In genomic region chr1:58982259-58982998, GRCh38 we compare ENCODE assay signal across 12 cellular contexts.
A peak's percentile ranks its signal among the peaks of the same experiment; 100 is the strongest.
DNase-seq lines count a peak whose midpoint lies in the region; ATAC-seq, FAIRE-seq and TF ChIP-seq lines count a peak whose summit lies in the region.
"Had no signal": no experiment of that assay in that cellular context is flagged by ENCODE, and none has a peak within 500 bp of the region (broad histone marks: within the 10 kb centered on the region; RNA-seq: fewer than 3 reads in every experiment).

No MANE protein-coding gene starts in this region.

- in situ Hi-C loops in HepG2 (cut with HindIII; ENCODE audit: extremely low pct_ligation_motif_present, low pct_unique_long_range_greater_than_20kb), result no loop called here

- no peak overlapping the region for H3K9ac ChIP-seq in HepG2 (ENCODE audit: insufficient read depth, low read depth, low read length)

- no peak for TF ChIP-seq POLR2A in HepG2 (IDR thresholded peaks at IDR 0.05; ENCODE audit: insufficient read depth in 1 of 2, low read depth in 2 of 2, low read length in 2 of 2)
- TF ChIP-seq POLR2A in thyroid gland (IDR thresholded peaks at IDR 0.05), result no peak

- no peak for ATAC-seq in activated CD8-positive, alpha-beta memory T cell treated with anti-CD3 and anti-CD28 coated beads, Interleukin-2, amount 10 ng/mL, durations not matched to agents 7 days and 5 days
- peak; percentile 98 for ATAC-seq in HepG2
- no peak for ATAC-seq in left lung
- no peak for ATAC-seq in omental fat pad (ENCODE audit: low FRiP score)

- H3K4me2 ChIP-seq in HepG2 (ENCODE audit: low read depth, low read length), result peak overlapping the region; percentile 12; the same call in 1 of the 2 replicates

- no peak overlapping the region for H3K27ac Mint-ChIP-seq in activated CD8-positive, alpha-beta memory T cell treated with anti-CD3 and anti-CD28 coated beads, Interleukin-2, amount 10 ng/mL, durations not matched to agents 7 days and 5 days
- peak overlapping the region in 3 of 5 experiments; percentile 0 to 40 (median 23) for H3K27ac Mint-ChIP-seq in brain

- no peak overlapping the region for H3K4me3 Mint-ChIP-seq in activated CD8-positive, alpha-beta memory T cell treated with anti-CD3 and anti-CD28 coated beads, Interleukin-2, amount 10 ng/mL, durations not matched to agents 7 days and 5 days
- no peak overlapping the region for H3K4me3 Mint-ChIP-seq in brain

- H3K4me1 ChIP-seq in HepG2 (ENCODE audit: insufficient read depth, low read length) (peaks cover 21% of the 10 kb centered on the region), left lung (no peaks in the 10 kb centered on the region), thyroid gland (peaks cover 13 to 19% of the 10 kb centered on the region in 2 donors)

- intact Hi-C loops in HepG2 (cut with micrococcal nuclease; ENCODE audit: unreplicated experiment), result no loop called here
- intact Hi-C loops in left lung (cut with DNase I), result no loop called here
- intact Hi-C loops in thyroid gland (cut with DNase I), result no loop called here

- H3K36me3 ChIP-seq in HepG2 (replicated peaks in 1 of 2; ENCODE audit: control insufficient read depth in 1 of 2, insufficient read depth in 2 of 2, low read length in 2 of 2) (no peaks in the 10 kb centered on the region), left lung (no peaks in the 10 kb centered on the region), thyroid gland (no peaks in the 10 kb centered on the region)

- peak in 1 of 2 experiments; percentile 30; a peak in 1 of 4 replicates for TF ChIP-seq EP300 in HepG2 (IDR thresholded peaks at IDR 0.05; ENCODE audit: low read depth in 2 of 2, low read length in 2 of 2)
- TF ChIP-seq EP300 in HepG2 (CRISPR knock-in tag; IDR thresholded peaks at IDR 0.05; ENCODE audit: borderline replicate concordance), result no peak

- H3K9me3 ChIP-seq in HepG2 (ENCODE audit: low read length) (no peaks in the 10 kb centered on the region), left lung (no peaks in the 10 kb centered on the region), thyroid gland (no peaks in the 10 kb centered on the region)

- no peaks in the 10 kb centered on the region for H3K27me3 Mint-ChIP-seq in activated CD8-positive, alpha-beta memory T cell treated with anti-CD3 and anti-CD28 coated beads, Interleukin-2, amount 10 ng/mL, durations not matched to agents 7 days and 5 days
- no peaks in the 10 kb centered on the region for H3K27me3 Mint-ChIP-seq in brain

- DNase-seq in activated CD8-positive, alpha-beta memory T cell treated with anti-CD3 and anti-CD28 coated beads, Interleukin-2, amount 10 ng/mL, durations not matched to agents 7 days and 5 days, result peak; percentile 9
- DNase-seq in activated CD8-positive, alpha-beta memory T cell treated with anti-CD3 and anti-CD28 coated beads, Interleukin-2, amount 50 U/mL, for 4 hours, result no peak
- DNase-seq in HepG2 (ENCODE audit: low spot score) (peak; percentile 77), left lung (no peak), activated gamma-delta T cell (lab: John Stamatoyannopoulos, UW) (no peak), thyroid gland (no peak), omental fat pad (ENCODE audit: low spot score) (no peak)
- DNase-seq: NCI-H187, nucleus accumbens, RPMI8226 had no signal

- H3K27ac ChIP-seq in HepG2 (ENCODE audit: extremely low read length, insufficient read depth, low read length) (no peak overlapping the region), left lung (no peak overlapping the region), thyroid gland (no peak overlapping the region)

- H3K9me3 Mint-ChIP-seq in activated CD8-positive, alpha-beta memory T cell treated with anti-CD3 and anti-CD28 coated beads, Interleukin-2, amount 10 ng/mL, durations not matched to agents 7 days and 5 days (ENCODE audit: low read depth), result no peaks in the 10 kb centered on the region
- H3K9me3 Mint-ChIP-seq in brain, result no peaks in the 10 kb centered on the region

- no peak overlapping the region for H3K4me3 ChIP-seq in HepG2 (replicated peaks in 1 of 3; ENCODE audit: insufficient read depth in 1 of 3, low read depth in 2 of 3, low read length in 3 of 3)
- H3K4me3 ChIP-seq in left lung, result no peak overlapping the region
- no peak overlapping the region for H3K4me3 ChIP-seq in thyroid gland (replicated peaks in 1 of 3)

- CTCF ChIA-PET in activated CD8-positive, alpha-beta memory T cell treated with anti-CD3 and anti-CD28 coated beads, Interleukin-2, amount 10 ng/mL, durations not matched to agents 7 days and 5 days (lab: Charles Lee), result no interaction called here
- CTCF ChIA-PET in HepG2 (lab: Yijun Ruan, JAX; ENCODE audit: low intra/inter-chr PET ratio, low total read pairs), result no interaction called here

- H2AFZ ChIP-seq in HepG2 (ENCODE audit: low read length), result no peak overlapping the region

- no peak for TF ChIP-seq RAD21 in HepG2 (CRISPR knock-in tag; IDR thresholded peaks at IDR 0.05)

- no peaks in the 10 kb centered on the region for H4K20me1 ChIP-seq in HepG2 (ENCODE audit: insufficient read depth, low read length)

- peaks cover under 1% of the 10 kb centered on the region for H3K36me3 Mint-ChIP-seq in activated CD8-positive, alpha-beta memory T cell treated with anti-CD3 and anti-CD28 coated beads, Interleukin-2, amount 10 ng/mL, durations not matched to agents 7 days and 5 days
- H3K36me3 Mint-ChIP-seq in brain, result no peaks in the 10 kb centered on the region

- BruUV-seq in HepG2 (replicated peaks; lab: Mats Ljungman, UMichigan), result no TSS peak

- 6% methylated on average over 8 of the region's 8 CpGs for WGBS in HepG2 (ENCODE audit: low lambda C conversion rate)
- WGBS in thyroid gland, 2 donors, result 63% methylated on average over 8 of the region's 8 CpGs

- H3K4me1 Mint-ChIP-seq in activated CD8-positive, alpha-beta memory T cell treated with anti-CD3 and anti-CD28 coated beads, Interleukin-2, amount 10 ng/mL, durations not matched to agents 7 days and 5 days, result peaks cover 27% of the 10 kb centered on the region
- peaks cover 25% of the 10 kb centered on the region for H3K4me1 Mint-ChIP-seq in brain

- TF ChIP-seq CTCF in brain (conservative IDR thresholded peaks at IDR 0.05), result no peak
- TF ChIP-seq CTCF in HepG2 (CRISPR knock-in tag; IDR thresholded peaks at IDR 0.05), result no peak
- TF ChIP-seq CTCF in left lung (IDR thresholded peaks at IDR 0.05), result no peak
- no peak for TF ChIP-seq CTCF in thyroid gland (IDR thresholded peaks at IDR 0.05)
- TF ChIP-seq CTCF in omental fat pad (IDR thresholded peaks at IDR 0.05), result no peak

- H3K27me3 ChIP-seq in HepG2 (ENCODE audit: control insufficient read depth in 1 of 2, insufficient read depth in 2 of 2, low read length in 2 of 2) (peaks cover 3 to 5% of the 10 kb centered on the region in 2 experiments; a peak in 1 of 5 replicates), left lung (no peaks in the 10 kb centered on the region), thyroid gland (no peaks in the 10 kb centered on the region)

- POLR2A ChIA-PET in HepG2 (lab: Yijun Ruan, JAX), result no interaction called here

- no peaks in the 10 kb centered on the region for H3K79me2 ChIP-seq in HepG2 (ENCODE audit: insufficient read depth, low read length)

- FAIRE-seq in HepG2 (lab: Jason Lieb, UNC), result peak; percentile 48
- FAIRE-seq: GM19239 had no signal

TF ChIP-seq in HepG2, 621 proteins besides CTCF, POLR2A, EP300 and RAD21 (continues in another document):
- TF ChIP-seq PAXIP1 (CRISPR knock-in tag; conservative IDR thresholded peaks at IDR 0.05), result peak; percentile 67
- TF ChIP-seq ZNF639 (CRISPR knock-in tag; conservative IDR thresholded peaks at IDR 0.05), result no peak
- TF ChIP-seq SKI (IDR thresholded peaks at IDR 0.05; ENCODE audit: partially characterized antibody), result peak; percentile 83
- no peak for TF ChIP-seq TERF1 (CRISPR knock-in tag; IDR thresholded peaks at IDR 0.05)
- no peak for TF ChIP-seq SNRNP70 (IDR thresholded peaks at IDR 0.05; ENCODE audit: low read depth, low read length)
- no peak for TF ChIP-seq NFRKB (IDR thresholded peaks at IDR 0.05)

Comparison
In these comparisons a context has a peak if more than half of its experiments do, and no peak if none do; other contexts are left out.
1. DNase-seq: peak in activated CD8-positive, alpha-beta memory T cell treated with anti-CD3 and anti-CD28 coated beads, Interleukin-2, amount 10 ng/mL, durations not matched to agents 7 days and 5 days (single experiment) and HepG2 (single experiment); none in activated CD8-positive, alpha-beta memory T cell treated with anti-CD3 and anti-CD28 coated beads, Interleukin-2, amount 50 U/mL, for 4 hours (single experiment), left lung (0 of 2), activated gamma-delta T cell (single experiment), thyroid gland (0 of 2) and omental fat pad (single experiment).